Comparison of ENCODE assay signal across 20 cellular contexts in the genomic region with DNA sequence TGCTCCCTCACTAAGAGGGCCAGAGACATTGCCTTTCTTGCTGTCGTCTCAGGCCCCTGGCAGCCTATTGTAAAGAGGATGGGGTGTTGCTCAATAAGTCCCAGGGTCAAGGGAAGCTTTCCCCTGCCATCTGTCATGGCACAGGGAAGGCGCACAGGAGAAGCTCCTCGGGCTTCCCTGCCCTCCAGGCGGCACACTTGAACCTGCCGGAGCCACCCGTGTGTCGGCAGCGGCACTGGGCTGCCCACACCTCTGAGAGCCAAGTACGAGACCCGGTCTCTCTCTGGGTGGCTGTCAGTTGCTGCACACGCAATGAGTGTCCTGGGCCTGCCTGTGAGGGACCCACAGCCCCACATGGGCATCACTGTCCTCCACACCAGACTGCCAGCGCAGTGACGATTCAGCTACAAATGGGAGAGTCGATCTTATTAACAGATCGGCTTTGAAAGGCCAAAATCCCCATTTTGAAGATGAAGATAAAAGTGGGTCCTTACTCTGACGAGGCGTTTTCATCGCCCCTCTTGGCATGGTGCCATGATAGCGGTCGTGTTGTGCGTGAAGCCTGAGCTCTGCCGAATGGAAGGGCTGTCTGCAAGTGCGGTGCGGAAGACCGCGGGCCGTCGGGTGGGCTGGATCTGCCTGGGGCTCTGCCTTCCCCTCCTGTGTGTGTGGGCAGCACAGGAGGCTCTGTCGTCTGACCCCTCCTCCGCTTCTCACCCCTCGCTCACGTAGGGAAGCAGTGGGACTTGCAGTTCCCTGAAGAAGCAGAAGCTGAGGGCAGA.
"Had no signal": no experiment of that assay in that cellular context is flagged by ENCODE, and none has a peak within 500 bp of the region (broad histone marks: within the 10 kb centered on the region; RNA-seq: fewer than 3 reads in every experiment).

No MANE protein-coding gene starts in this region.

- H3K27me3 Mint-ChIP-seq: activated CD4-positive, alpha-beta memory T cell treated with anti-CD3 and anti-CD28 coated beads, Interleukin-2, amount 10 ng/mL, durations not matched to agents 7 days and 5 days; activated naive CD8-positive, alpha-beta T cell; effector memory CD8-positive, alpha-beta T cell; memory B cell; natural killer cell treated with Interleukin-12 subunit alpha and Interleukin-12 subunit beta and Interleukin-15 and Interleukin-18, amount 100 ng/mL, for 72 hours; stimulated activated naive CD8-positive, alpha-beta T cell treated with anti-CD3 and anti-CD28 coated beads, Interleukin-15, amount 100 ng/mL, for 72 hours had no signal

- H3K9me3 Mint-ChIP-seq: activated CD4-positive, alpha-beta memory T cell treated with anti-CD3 and anti-CD28 coated beads, Interleukin-2, amount 10 ng/mL, durations not matched to agents 7 days and 5 days; effector memory CD8-positive, alpha-beta T cell; memory B cell; natural killer cell treated with Interleukin-12 subunit alpha and Interleukin-12 subunit beta and Interleukin-15 and Interleukin-18, amount 100 ng/mL, for 72 hours; stimulated activated effector memory CD8-positive, alpha-beta T cell treated with anti-CD3 and anti-CD28 coated beads, Interleukin-12 subunit alpha, Interleukin-12 subunit beta, amount 100 ng/mL, for 72 hours; stimulated activated naive CD8-positive, alpha-beta T cell treated with anti-CD3 and anti-CD28 coated beads, Interleukin-15, amount 100 ng/mL, for 72 hours; T-helper 1 cell treated with Interleukin-12 subunit alpha and Interleukin-12 subunit beta and Interleukin-4 antibody, amounts not matched to agents 30 μg/mL and 1 μg/mL, for 36 hours had no signal

- H3K9me3 ChIP-seq: esophagus squamous epithelium, gastrocnemius medialis, transverse colon had no signal

- ATAC-seq: effector memory CD8-positive, alpha-beta T cell; gastrocnemius medialis; left cardiac atrium; natural killer cell treated with Interleukin-12 subunit alpha and Interleukin-12 subunit beta and Interleukin-15 and Interleukin-18, amount 100 ng/mL, for 72 hours; right cardiac atrium; stimulated activated effector memory CD8-positive, alpha-beta T cell treated with anti-CD3 and anti-CD28 coated beads, Interleukin-12 subunit alpha, Interleukin-12 subunit beta, amount 100 ng/mL, for 72 hours; stimulated activated naive CD8-positive, alpha-beta T cell treated with anti-CD3 and anti-CD28 coated beads, Interleukin-15, amount 100 ng/mL, for 72 hours had no signal

- H3K4me3 ChIP-seq: dorsolateral prefrontal cortex, esophagus squamous epithelium, gastrocnemius medialis, transverse colon had no signal

- H3K4me3 Mint-ChIP-seq: activated CD4-positive, alpha-beta memory T cell treated with anti-CD3 and anti-CD28 coated beads, Interleukin-2, amount 10 ng/mL, durations not matched to agents 7 days and 5 days; activated naive CD8-positive, alpha-beta T cell; effector memory CD8-positive, alpha-beta T cell; memory B cell; natural killer cell treated with Interleukin-12 subunit alpha and Interleukin-12 subunit beta and Interleukin-15 and Interleukin-18, amount 100 ng/mL, for 72 hours; stimulated activated effector memory CD8-positive, alpha-beta T cell treated with anti-CD3 and anti-CD28 coated beads, Interleukin-12 subunit alpha, Interleukin-12 subunit beta, amount 100 ng/mL, for 72 hours; stimulated activated naive CD8-positive, alpha-beta T cell treated with anti-CD3 and anti-CD28 coated beads, Interleukin-15, amount 100 ng/mL, for 72 hours; T-helper 1 cell treated with Interleukin-12 subunit alpha and Interleukin-12 subunit beta and Interleukin-4 antibody, amounts not matched to agents 30 μg/mL and 1 μg/mL, for 36 hours had no signal

- H3K27ac ChIP-seq: esophagus squamous epithelium, gastrocnemius medialis, parathyroid adenoma, transverse colon had no signal

- H3K4me1 ChIP-seq: esophagus squamous epithelium, gastrocnemius medialis, parathyroid adenoma, transverse colon had no signal

- H3K27me3 ChIP-seq: dorsolateral prefrontal cortex, esophagus squamous epithelium, gastrocnemius medialis, transverse colon had no signal

- DNase-seq: activated CD4-positive, alpha-beta memory T cell treated with anti-CD3 and anti-CD28 coated beads, Interleukin-2, amount 10 ng/mL, durations not matched to agents 7 days and 5 days; activated CD4-positive, alpha-beta T cell treated with anti-CD3 and anti-CD28 coated beads for 48 hours; activated CD4-positive, CD25-positive, alpha-beta regulatory T cell; activated gamma-delta T cell treated with Interleukin-2 at 50 U/mL for 16 hours; central memory CD4-positive, alpha-beta T cell; effector memory CD8-positive, alpha-beta T cell; esophagus squamous epithelium; gastrocnemius medialis; left cardiac atrium; right cardiac atrium; stimulated activated CD4-positive, alpha-beta T cell treated with anti-CD3 and anti-CD28 coated beads, Interleukin-1b, Interleukin-23, amount 100 ng/mL, for 48 hours; stimulated activated naive CD8-positive, alpha-beta T cell treated with anti-CD3 and anti-CD28 coated beads, Interleukin-15, amount 100 ng/mL, for 72 hours; transverse colon had no signal

- H3K4me1 Mint-ChIP-seq: stimulated activated effector memory CD8-positive, alpha-beta T cell treated with anti-CD3 and anti-CD28 coated beads, Interleukin-12 subunit alpha, Interleukin-12 subunit beta, amount 100 ng/mL, for 72 hours; stimulated activated naive CD8-positive, alpha-beta T cell treated with anti-CD3 and anti-CD28 coated beads, Interleukin-15, amount 100 ng/mL, for 72 hours had no signal

- H3K27ac Mint-ChIP-seq: activated naive CD8-positive, alpha-beta T cell; effector memory CD8-positive, alpha-beta T cell; memory B cell; natural killer cell treated with Interleukin-12 subunit alpha and Interleukin-12 subunit beta and Interleukin-15 and Interleukin-18, amount 100 ng/mL, for 72 hours; stimulated activated effector memory CD8-positive, alpha-beta T cell treated with anti-CD3 and anti-CD28 coated beads, Interleukin-12 subunit alpha, Interleukin-12 subunit beta, amount 100 ng/mL, for 72 hours; T-helper 1 cell treated with Interleukin-12 subunit alpha and Interleukin-12 subunit beta and Interleukin-4 antibody, amounts not matched to agents 30 μg/mL and 1 μg/mL, for 36 hours had no signal
